ENCODE assay signal across 13 cellular contexts in genomic region chr5:141515946-141516647, GRCh38. TPM values are rescaled to one million over a fixed set of nuclear protein-coding genes. Genes with fewer than 3 reads are reported as not detected.
DNase-seq lines count a peak whose midpoint lies in the region; ATAC-seq and TF ChIP-seq lines count a peak whose summit lies in the region.
"Had no signal": no experiment of that assay in that cellular context is flagged by ENCODE, and none has a peak within 500 bp of the region (broad histone marks: within the 10 kb centered on the region; RNA-seq: fewer than 3 reads in every experiment).

No MANE protein-coding gene starts in this region.

- H3K27me3 Mint-ChIP-seq in nephron progenitor cell (ENCODE audit: low read depth, poor library complexity) = no peaks in the 10 kb centered on the region
- H3K27me3 Mint-ChIP-seq in activated T-helper 2 cell treated with anti-CD3 and anti-CD28 coated beads, Interferon-gamma antibody, Interleukin-2, Interleukin-4, amounts not matched to agents 10 μg/mL and 5 μg/mL and 100 μg/mL, durations not matched to agents 14 hours and 24 hours and 36 hours (ENCODE audit: low read depth) = no peaks in the 10 kb centered on the region

- H3K4me1 ChIP-seq in A673 (ENCODE audit: insufficient read depth, low read length, poor library complexity, severe bottlenecking) = peaks cover 57% of the 10 kb centered on the region
- H3K4me1 ChIP-seq in HUES6 (ENCODE audit: control insufficient read depth, insufficient read depth, low read length) = peaks cover 27% of the 10 kb centered on the region
- H3K4me1 ChIP-seq in right lobe of liver = peaks cover 0 to 11% (median 0%) of the 10 kb centered on the region in 4 donors

- TF ChIP-seq CTCF in A673 (conservative IDR thresholded peaks at IDR 0.05; ENCODE audit: low read depth, low read length) = no peak
- no peak for TF ChIP-seq CTCF in dorsolateral prefrontal cortex (IDR thresholded peaks at IDR 0.05 in 54 of 56, conservative IDR thresholded peaks at IDR 0.05 in 2 of 56; ENCODE audit: low read depth in 1 of 56, partially characterized antibody in 56 of 56)
- no peak for TF ChIP-seq CTCF in nephron progenitor cell (IDR thresholded peaks at IDR 0.05)
- no peak for TF ChIP-seq CTCF in right lobe of liver (IDR thresholded peaks at IDR 0.05)

- H3K4me3 Mint-ChIP-seq in nephron progenitor cell = peak overlapping the region; percentile 44
- H3K4me3 Mint-ChIP-seq in activated T-helper 2 cell treated with anti-CD3 and anti-CD28 coated beads, Interferon-gamma antibody, Interleukin-2, Interleukin-4, amounts not matched to agents 10 μg/mL and 5 μg/mL and 100 μg/mL, durations not matched to agents 14 hours and 24 hours and 36 hours (ENCODE audit: low read depth) = no peak overlapping the region
- H3K4me3 Mint-ChIP-seq: T-helper 1 cell treated with Interleukin-12 subunit alpha and Interleukin-12 subunit beta and Interleukin-4 antibody, amounts not matched to agents 30 μg/mL and 1 μg/mL, for 36 hours had no signal

- no peak for DNase-seq in A673 (ENCODE audit: low spot score)
- DNase-seq in dorsolateral prefrontal cortex = no peak
- no peak for DNase-seq in nephron progenitor cell
- DNase-seq in right lobe of liver = no peak
- DNase-seq in activated T-helper 2 cell treated with anti-CD3 and anti-CD28 coated beads, Interferon-gamma antibody, Interleukin-2, Interleukin-4, amounts not matched to agents 10 μg/mL and 5 μg/mL and 100 μg/mL, durations not matched to agents 14 hours and 24 hours and 36 hours (ENCODE audit: low spot score) = no peak
- no peak for DNase-seq in GDM1 (lab: John Stamatoyannopoulos, UW)
- DNase-seq in SHP77 treated with DMSO at 0.1 percent for 48 hours (lab: John Stamatoyannopoulos, UW) = no peak
- DNase-seq: C1 segment of cervical spinal cord; effector CD4-positive, alpha-beta T cell; NCI-H510A treated with DMSO at 0.1 percent for 48 hours; ovary had no signal

- H3K9me3 ChIP-seq in A673 (ENCODE audit: low read depth, low read length, poor library complexity, severe bottlenecking) (no peaks in the 10 kb centered on the region), HUES6 (ENCODE audit: control insufficient read depth, insufficient read depth, low read depth, low read length) (no peaks in the 10 kb centered on the region), right lobe of liver (no peaks in the 10 kb centered on the region)
- H3K9me3 ChIP-seq: ovary had no signal

- H3K4me1 Mint-ChIP-seq in nephron progenitor cell = peaks cover 99% of the 10 kb centered on the region
- peaks cover 28% of the 10 kb centered on the region for H3K4me1 Mint-ChIP-seq in activated T-helper 2 cell treated with anti-CD3 and anti-CD28 coated beads, Interferon-gamma antibody, Interleukin-2, Interleukin-4, amounts not matched to agents 10 μg/mL and 5 μg/mL and 100 μg/mL, durations not matched to agents 14 hours and 24 hours and 36 hours (ENCODE audit: low read depth)

- no peak for TF ChIP-seq POLR2A in right lobe of liver (IDR thresholded peaks at IDR 0.05)

- H3K36me3 ChIP-seq in A673 (ENCODE audit: insufficient read depth, low read length, poor library complexity, severe bottlenecking) = peaks cover 32% of the 10 kb centered on the region
- H3K36me3 ChIP-seq in HUES6 (ENCODE audit: control insufficient read depth, insufficient read depth, low read length) = peaks cover 52% of the 10 kb centered on the region
- H3K36me3 ChIP-seq in right lobe of liver = peaks cover 0 to 35% (median 12%) of the 10 kb centered on the region in 4 donors
- H3K36me3 ChIP-seq: ovary had no signal

- H3K27ac ChIP-seq in A673 (ENCODE audit: low read depth, low read length, poor library complexity, severe bottlenecking) = peak overlapping the region; percentile 92
- H3K27ac ChIP-seq in HUES6 (ENCODE audit: low read depth, low read length) = peak overlapping the region; percentile 39; the same call in 1 of the 2 replicates
- peak overlapping the region in 54 of 59 donors; percentile 8 to 99 (median 93) for H3K27ac ChIP-seq in dorsolateral prefrontal cortex
- H3K27ac ChIP-seq in right lobe of liver = no peak overlapping the region

- no TSS peak for BruUV-seq in A673 (replicated peaks; lab: Mats Ljungman, UMichigan)

- intact Hi-C loops in A673 (cut with micrococcal nuclease; ENCODE audit: unreplicated experiment) = no loop called here
- intact Hi-C loops in dorsolateral prefrontal cortex (cut with DNase I) = loop anchor here in 1 of 2 donors (2.0 kb wide), 1 partner anchor 45 kb away; no protein-coding TSS in a partner anchor
- intact Hi-C loops in right lobe of liver (cut with DNase I) = no loop called here
- intact Hi-C loops in activated T-helper 2 cell treated with anti-CD3 and anti-CD28 coated beads, Interferon-gamma antibody, Interleukin-2, Interleukin-4, amounts not matched to agents 10 μg/mL and 5 μg/mL and 100 μg/mL, durations not matched to agents 14 hours and 24 hours and 36 hours (cut with micrococcal nuclease) = no loop called here

- no peak for ATAC-seq in right lobe of liver

- no CpG with 5 or more reads among the region's 4 CpGs for WGBS in right lobe of liver (ENCODE audit: insufficient coverage, low coverage, low lambda C conversion rate, missing lambda C conversion rate)

- peaks cover 64% of the 10 kb centered on the region for H3K36me3 Mint-ChIP-seq in nephron progenitor cell (ENCODE audit: low read depth)
- H3K36me3 Mint-ChIP-seq in activated T-helper 2 cell treated with anti-CD3 and anti-CD28 coated beads, Interferon-gamma antibody, Interleukin-2, Interleukin-4, amounts not matched to agents 10 μg/mL and 5 μg/mL and 100 μg/mL, durations not matched to agents 14 hours and 24 hours and 36 hours (ENCODE audit: low read depth) = peaks cover 61% of the 10 kb centered on the region

- no peaks in the 10 kb centered on the region for H3K9me3 Mint-ChIP-seq in nephron progenitor cell
- no peaks in the 10 kb centered on the region for H3K9me3 Mint-ChIP-seq in activated T-helper 2 cell treated with anti-CD3 and anti-CD28 coated beads, Interferon-gamma antibody, Interleukin-2, Interleukin-4, amounts not matched to agents 10 μg/mL and 5 μg/mL and 100 μg/mL, durations not matched to agents 14 hours and 24 hours and 36 hours
- H3K9me3 Mint-ChIP-seq: T-helper 1 cell treated with Interleukin-12 subunit alpha and Interleukin-12 subunit beta and Interleukin-4 antibody, amounts not matched to agents 30 μg/mL and 1 μg/mL, for 36 hours had no signal

- H3K9ac ChIP-seq in HUES6 (ENCODE audit: low read length) = no peak overlapping the region

- peak overlapping the region; percentile 99 for H3K27ac Mint-ChIP-seq in nephron progenitor cell
- no peak overlapping the region for H3K27ac Mint-ChIP-seq in activated T-helper 2 cell treated with anti-CD3 and anti-CD28 coated beads, Interferon-gamma antibody, Interleukin-2, Interleukin-4, amounts not matched to agents 10 μg/mL and 5 μg/mL and 100 μg/mL, durations not matched to agents 14 hours and 24 hours and 36 hours

- POLR2A ChIA-PET in A673 (lab: Charles Lee; ENCODE audit: low non-redundant PET) = no interaction called here

- H3K27me3 ChIP-seq in A673 (replicated peaks; ENCODE audit: insufficient read depth, low read depth, low read length, poor library complexity) = no peaks in the 10 kb centered on the region
- H3K27me3 ChIP-seq in HUES6 (ENCODE audit: control insufficient read depth, insufficient read depth, low read length) = no peaks in the 10 kb centered on the region
- peaks cover 0 to 29% (median 0%) of the 10 kb centered on the region in 45 donors for H3K27me3 ChIP-seq in dorsolateral prefrontal cortex
- no peaks in the 10 kb centered on the region for H3K27me3 ChIP-seq in right lobe of liver
- H3K27me3 ChIP-seq: ovary had no signal

- CTCF ChIA-PET in A673 (lab: Charles Lee) = no interaction called here

- H3K4me3 ChIP-seq in A673 (ENCODE audit: low read depth, low read length, poor library complexity, severe bottlenecking) (no peak overlapping the region), HUES6 (ENCODE audit: low read depth, low read length) (no peak overlapping the region), dorsolateral prefrontal cortex (no peak overlapping the region), right lobe of liver (no peak overlapping the region)
- H3K4me3 ChIP-seq: ovary had no signal

RNA-seq across cellular contexts. Expression of gene PCDHGC5, which starts 27.2 kb away (rescaled TPM):
- total RNA-seq in A673 (2021) (3.4 and 3.6 TPM in 2 replicates), dorsolateral prefrontal cortex (10 to 100 TPM; 21.8 to 82.1 (median 50.7) TPM), right lobe of liver (under 1 TPM; 0.24 to 0.37 (median 0.32) TPM)
- total RNA-seq in activated T-helper 2 cell treated with anti-CD3 and anti-CD28 coated beads, Interferon-gamma antibody, Interleukin-2, Interleukin-4, amounts not matched to agents 10 μg/mL and 5 μg/mL and 100 μg/mL, durations not matched to agents 14 hours and 24 hours and 36 hours = not detected in 2 replicates

RNA-seq across cellular contexts. Expression of gene PCDHGC4, which starts 31.3 kb away (rescaled TPM):
- total RNA-seq in A673 (2021) (3.6 and 3.8 TPM in 2 replicates), dorsolateral prefrontal cortex (10 to 100 TPM in 118 of 120 experiments, 1 to 10 TPM in 2; 9.0 to 35.3 (median 19.4) TPM), right lobe of liver (10 to 100 TPM in 1 of 6 experiments, under 1 TPM in 5; 0.20 to 10.7 (median 0.34) TPM)
- total RNA-seq in activated T-helper 2 cell treated with anti-CD3 and anti-CD28 coated beads, Interferon-gamma antibody, Interleukin-2, Interleukin-4, amounts not matched to agents 10 μg/mL and 5 μg/mL and 100 μg/mL, durations not matched to agents 14 hours and 24 hours and 36 hours = not detected in 2 replicates

RNA-seq across cellular contexts. Expression of gene PCDHGC3, which starts 40.3 kb away (rescaled TPM):
- total RNA-seq in A673 (2021) (103 and 112 TPM in 2 replicates), dorsolateral prefrontal cortex (100 to 1,000 TPM in 119 of 120 experiments, 10 to 100 TPM in 1; 96.7 to 415 (median 161) TPM), right lobe of liver (10 to 100 TPM in 1 of 6 experiments, 1 to 10 TPM in 5; 6.1 to 10.6 (median 7.6) TPM)
- 0.21 and 0.23 TPM in 2 replicates for total RNA-seq in activated T-helper 2 cell treated with anti-CD3 and anti-CD28 coated beads, Interferon-gamma antibody, Interleukin-2, Interleukin-4, amounts not matched to agents 10 μg/mL and 5 μg/mL and 100 μg/mL, durations not matched to agents 14 hours and 24 hours and 36 hours

Comparison
In these comparisons a context has a peak if more than half of its experiments do, and no peak if none do; other contexts are left out.
1. H3K27ac ChIP-seq: peak in A673 (single experiment), HUES6 (single experiment) and dorsolateral prefrontal cortex (54 of 59); none in right lobe of liver (0 of 3).